In the genomic region with DNA sequence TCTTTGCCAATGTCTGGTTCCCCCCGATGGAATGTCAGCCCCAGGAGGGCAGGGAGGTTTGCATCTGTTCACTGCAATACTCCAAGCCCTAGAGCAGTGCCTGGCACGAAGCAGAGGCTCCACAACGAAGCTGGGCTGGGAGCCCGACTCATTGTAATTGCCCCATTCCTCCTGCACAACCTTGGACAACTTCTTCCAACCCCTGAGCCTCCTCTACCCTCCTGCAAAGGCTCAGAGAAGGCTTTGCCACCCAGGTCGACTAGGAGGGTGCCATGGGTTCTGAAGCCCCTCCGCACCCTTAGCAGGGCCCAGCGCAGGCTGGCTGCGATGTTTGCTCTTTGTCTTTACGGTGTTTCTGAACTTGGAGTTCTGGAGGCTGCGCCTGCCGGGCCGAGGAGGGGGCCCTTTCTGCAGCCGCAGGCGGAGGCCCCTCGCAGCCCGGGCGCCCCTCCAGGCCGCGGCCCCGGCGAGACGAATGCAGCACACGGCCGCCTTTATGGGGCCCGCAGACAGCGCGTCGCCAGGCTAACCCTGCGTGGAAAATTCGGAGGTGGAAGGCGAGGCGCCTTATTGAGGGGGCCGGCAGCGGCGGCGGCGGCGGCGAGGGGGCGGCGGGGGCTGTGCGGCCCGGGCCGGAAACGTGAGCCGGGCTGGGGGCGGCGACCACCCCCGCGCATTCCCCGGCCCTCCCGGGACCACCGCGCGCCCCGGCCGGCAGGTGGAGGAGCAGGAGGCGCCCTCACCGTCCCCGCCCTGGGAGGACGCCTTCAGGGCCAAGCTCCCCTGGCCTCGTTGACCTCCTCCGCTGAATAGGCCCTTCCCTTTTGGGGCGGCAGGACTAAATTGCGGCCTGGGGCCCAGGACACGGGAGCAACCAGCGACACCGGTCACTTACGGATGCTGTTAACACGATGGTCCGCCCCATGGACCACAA, we compare ENCODE assay signal across 18 cellular contexts. TPM values are rescaled to one million over a fixed set of nuclear protein-coding genes. Genes with fewer than 3 reads are reported as not detected.
A peak's percentile ranks its signal among the peaks of the same experiment; 100 is the strongest.
DNase-seq lines count a peak whose midpoint lies in the region; ATAC-seq and TF ChIP-seq lines count a peak whose summit lies in the region.
"Had no signal": no experiment of that assay in that cellular context is flagged by ENCODE, and none has a peak within 500 bp of the region (broad histone marks: within the 10 kb centered on the region; RNA-seq: fewer than 3 reads in every experiment).

No MANE protein-coding gene starts in this region.

- peak; percentile 16 for DNase-seq in Ammon's horn (ENCODE audit: low spot score)
- DNase-seq in OCI-LY7 (ENCODE audit: low spot score), result no peak
- DNase-seq in right cardiac atrium, result no peak
- peak; percentile 76 for DNase-seq in osteoblast (ENCODE audit: insufficient read length, low spot score, missing footprints)
- no peak for DNase-seq in D341Med (ENCODE audit: low spot score)
- no peak for DNase-seq in stimulated activated effector memory CD8-positive, alpha-beta T cell treated with anti-CD3 and anti-CD28 coated beads, Interleukin-12 subunit alpha, Interleukin-12 subunit beta, amount 100 ng/mL, for 72 hours (ENCODE audit: low spot score in 2 of 2)
- no peak for DNase-seq in ACHN
- DNase-seq in GDM1 (lab: John Stamatoyannopoulos, UW), result no peak
- DNase-seq: activated CD4-positive, alpha-beta T cell treated with anti-CD3 and anti-CD28 coated beads, Interleukin-2, amount 50 U/mL, for 48 hours; DMS79 treated with DMSO at 0.1 percent for 48 hours; effector CD4-positive, alpha-beta T cell; NCI-H1436; NCI-H510A; T1000 had no signal

- H3K79me2 ChIP-seq in OCI-LY7 (ENCODE audit: insufficient read depth, low read depth, low read length) (no peaks in the 10 kb centered on the region), osteoblast (ENCODE audit: insufficient read depth, low read length) (no peaks in the 10 kb centered on the region)

- H4K20me1 ChIP-seq in OCI-LY7 (ENCODE audit: insufficient read depth, low read length) (no peaks in the 10 kb centered on the region), osteoblast (ENCODE audit: insufficient read depth, low read length) (no peaks in the 10 kb centered on the region)

- H3K4me1 Mint-ChIP-seq in stimulated activated effector memory CD8-positive, alpha-beta T cell treated with anti-CD3 and anti-CD28 coated beads, Interleukin-12 subunit alpha, Interleukin-12 subunit beta, amount 100 ng/mL, for 72 hours, result peaks cover 9% of the 10 kb centered on the region

- H2AFZ ChIP-seq in OCI-LY7 (ENCODE audit: low read length), result peak overlapping the region; percentile 50
- peak overlapping the region; percentile 70 for H2AFZ ChIP-seq in osteoblast (ENCODE audit: low read length)

- CTCF ChIA-PET in OCI-LY7 (lab: Charles Lee; ENCODE audit: unreplicated experiment), result no interaction called here

- no peaks in the 10 kb centered on the region for H3K9me3 Mint-ChIP-seq in stimulated activated effector memory CD8-positive, alpha-beta T cell treated with anti-CD3 and anti-CD28 coated beads, Interleukin-12 subunit alpha, Interleukin-12 subunit beta, amount 100 ng/mL, for 72 hours
- H3K9me3 Mint-ChIP-seq: activated T-helper 2 cell treated with anti-CD3 and anti-CD28 coated beads, Interferon-gamma antibody, Interleukin-2, Interleukin-4, amounts not matched to agents 10 μg/mL and 5 μg/mL and 100 μg/mL, durations not matched to agents 14 hours and 24 hours and 36 hours; IgD-negative memory B cell had no signal

- POLR2A ChIA-PET in OCI-LY7 (lab: Charles Lee), result interaction anchor here (0.7 kb wide), 1 partner anchor 72 kb away, joined by 7 read pairs; no protein-coding TSS in a partner anchor

- H3K27ac ChIP-seq in OCI-LY7 (ENCODE audit: low read depth, low read length, poor library complexity, severe bottlenecking) (no peak overlapping the region), right cardiac atrium (ENCODE audit: low read length) (no peak overlapping the region), osteoblast (ENCODE audit: low read depth, low read length) (no peak overlapping the region)
- H3K27ac ChIP-seq: neutrophil had no signal

- H3K36me3 ChIP-seq in OCI-LY7 (ENCODE audit: insufficient read depth, low read length), result no peaks in the 10 kb centered on the region
- H3K36me3 ChIP-seq in osteoblast (ENCODE audit: insufficient read depth, low read length), result no peaks in the 10 kb centered on the region
- H3K36me3 ChIP-seq: neutrophil had no signal

- peak in 1 of 2 donors; percentile 36 for ATAC-seq in right cardiac atrium
- ATAC-seq in stimulated activated effector memory CD8-positive, alpha-beta T cell treated with anti-CD3 and anti-CD28 coated beads, Interleukin-12 subunit alpha, Interleukin-12 subunit beta, amount 100 ng/mL, for 72 hours, result no peak

- BruUV-seq in OCI-LY7 (replicated peaks; lab: Mats Ljungman, UMichigan), result no TSS peak

- in situ Hi-C loops in ACHN (cut with HindIII; ENCODE audit: low pct_ligation_motif_present, low pct_unique_long_range_greater_than_20kb, low sequenced_read_pairs), result no loop called here

- H3K4me3 ChIP-seq in OCI-LY7 (ENCODE audit: low read depth, low read length, poor library complexity, severe bottlenecking), result no peak overlapping the region
- H3K4me3 ChIP-seq in right cardiac atrium (ENCODE audit: low read length), result peak overlapping the region; percentile 2
- H3K4me3 ChIP-seq in osteoblast (ENCODE audit: insufficient read depth, low read length), result peak overlapping the region; percentile 16

- no peak overlapping the region for H3K4me3 Mint-ChIP-seq in stimulated activated effector memory CD8-positive, alpha-beta T cell treated with anti-CD3 and anti-CD28 coated beads, Interleukin-12 subunit alpha, Interleukin-12 subunit beta, amount 100 ng/mL, for 72 hours

- TF ChIP-seq CTCF in OCI-LY7 (conservative IDR thresholded peaks at IDR 0.05; ENCODE audit: low read length) (no peak), osteoblast (IDR thresholded peaks at IDR 0.05; ENCODE audit: extremely low read depth, low read depth, low read length) (no peak)

- peaks cover 49% of the 10 kb centered on the region for H3K4me1 ChIP-seq in OCI-LY7 (ENCODE audit: insufficient read depth, low read length, poor library complexity, severe bottlenecking)
- no peaks in the 10 kb centered on the region for H3K4me1 ChIP-seq in right cardiac atrium (ENCODE audit: control insufficient read depth, insufficient read depth, low read length)
- no peaks in the 10 kb centered on the region for H3K4me1 ChIP-seq in osteoblast (ENCODE audit: insufficient read depth, low read length)

- H3K9me3 ChIP-seq in OCI-LY7 (ENCODE audit: low read length) (no peaks in the 10 kb centered on the region), right cardiac atrium (ENCODE audit: control insufficient read depth, low read length) (no peaks in the 10 kb centered on the region), osteoblast (ENCODE audit: low read depth, low read length) (no peaks in the 10 kb centered on the region)
- H3K9me3 ChIP-seq: neutrophil had no signal

- H3K27me3 ChIP-seq in right cardiac atrium (ENCODE audit: control insufficient read depth, insufficient read depth) (no peaks in the 10 kb centered on the region), osteoblast (ENCODE audit: insufficient read depth, low read length) (no peaks in the 10 kb centered on the region)

- H3K4me2 ChIP-seq in OCI-LY7 (ENCODE audit: low read length), result no peak overlapping the region; the same call in 1 of the 2 replicates
- peak overlapping the region; percentile 39 for H3K4me2 ChIP-seq in osteoblast (ENCODE audit: insufficient read depth, low read length)

- no peak overlapping the region for H3K27ac Mint-ChIP-seq in stimulated activated effector memory CD8-positive, alpha-beta T cell treated with anti-CD3 and anti-CD28 coated beads, Interleukin-12 subunit alpha, Interleukin-12 subunit beta, amount 100 ng/mL, for 72 hours
- H3K27ac Mint-ChIP-seq: activated T-helper 2 cell treated with anti-CD3 and anti-CD28 coated beads, Interferon-gamma antibody, Interleukin-2, Interleukin-4, amounts not matched to agents 10 μg/mL and 5 μg/mL and 100 μg/mL, durations not matched to agents 14 hours and 24 hours and 36 hours; IgD-negative memory B cell had no signal

- H3K9me2 ChIP-seq in OCI-LY7 (ENCODE audit: insufficient read depth, low read length), result no peaks in the 10 kb centered on the region

- 24% methylated on average over 71 of the region's 71 CpGs for WGBS in right cardiac atrium

- intact Hi-C loops in OCI-LY7 (cut with micrococcal nuclease; ENCODE audit: unreplicated experiment) (no loop called here), right cardiac atrium (cut with DNase I) (no loop called here)

- H3K36me3 Mint-ChIP-seq in stimulated activated effector memory CD8-positive, alpha-beta T cell treated with anti-CD3 and anti-CD28 coated beads, Interleukin-12 subunit alpha, Interleukin-12 subunit beta, amount 100 ng/mL, for 72 hours, result no peaks in the 10 kb centered on the region
- H3K36me3 Mint-ChIP-seq: IgD-negative memory B cell had no signal

RNA-seq across cellular contexts. Expression of gene SNAI1, which starts 27.0 kb away (rescaled TPM):
- 1.0 and 3.6 TPM in 2 replicates for total RNA-seq in OCI-LY7 (2014; rRNA removed; shearing (Covaris generic))
- 1.6 and 1.8 TPM in 2 replicates for total RNA-seq in OCI-LY7 (2022)
- total RNA-seq in right cardiac atrium, result 1 to 10 TPM; 2.9 to 6.0 (median 3.4) TPM
- polyA plus RNA-seq in right cardiac atrium, result 8.4 TPM
- 1.8 and 2.1 TPM in 2 replicates for total RNA-seq in osteoblast
- total RNA-seq: frontal cortex had no signal

Comparison
In these comparisons a context has a peak if more than half of its experiments do, and no peak if none do; other contexts are left out.
1. DNase-seq: peak in Ammon's horn (single experiment) and osteoblast (single experiment); none in OCI-LY7 (single experiment), right cardiac atrium (0 of 3), D341Med (single experiment), stimulated activated effector memory CD8-positive, alpha-beta T cell treated with anti-CD3 and anti-CD28 coated beads, Interleukin-12 subunit alpha, Interleukin-12 subunit beta, amount 100 ng/mL, for 72 hours (0 of 2), ACHN (single experiment) and GDM1 (single experiment).